26 cellular contexts compared by ENCODE assay signal in genomic region chr3:194596906-194597305, GRCh38.
"Had no signal": no experiment of that assay in that cellular context is flagged by ENCODE, and none has a peak within 500 bp of the region (broad histone marks: within the 10 kb centered on the region; RNA-seq: fewer than 3 reads in every experiment).

No MANE protein-coding gene starts in this region.

- DNase-seq: kidney; left colon; mesendoderm; naive B cell; natural killer cell; nephron progenitor cell; occipital lobe; psoas muscle; right lobe of liver; stimulated activated CD4-positive, alpha-beta T cell treated with anti-CD3 and anti-CD28 coated beads, Interleukin-1b, Interleukin-23, amount 100 ng/mL, for 48 hours; stimulated activated CD4-positive, alpha-beta T cell treated with anti-CD3 and anti-CD28 coated beads, Interleukin-2, amount 100 ng/mL, for 48 hours; stimulated activated CD4-positive, alpha-beta T cell treated with anti-CD3 and anti-CD28 coated beads, Interleukin-4, amount 100 ng/mL, for 4 hours; stimulated activated CD8-positive, alpha-beta memory T cell treated with anti-CD3 and anti-CD28 coated beads, Interleukin-4, amount 100 ng/mL, for 48 hours; stimulated activated naive CD4-positive, alpha-beta T cell treated with Interleukin-2 at 50 U/mL for 16 hours; stimulated activated naive CD8-positive, alpha-beta T cell treated with anti-CD3 and anti-CD28 coated beads, Interleukin-15, amount 100 ng/mL, for 72 hours; substantia nigra; uterus had no signal

- H3K9me3 ChIP-seq: left lung, neutrophil, psoas muscle, right atrium auricular region, right lobe of liver, tibial nerve, uterus had no signal

- H3K27me3 ChIP-seq: left lung, neural progenitor cell, neutrophil, right atrium auricular region, right lobe of liver, tibial nerve, uterus had no signal

- H3K4me3 ChIP-seq: left lung, lung, neural progenitor cell, psoas muscle, right atrium auricular region, right lobe of liver, smooth muscle cell, tibial nerve, uterus had no signal

- H3K4me2 ChIP-seq: neural progenitor cell, smooth muscle cell had no signal

- H3K36me3 ChIP-seq: left lung, neural progenitor cell, right atrium auricular region, right lobe of liver, tibial nerve, uterus had no signal

- H3K79me2 ChIP-seq: parathyroid adenoma had no signal

- H3K9ac ChIP-seq: neural progenitor cell, parathyroid adenoma had no signal

- H3K27ac ChIP-seq: left lung, neural progenitor cell, neutrophil, parathyroid adenoma, psoas muscle, right atrium auricular region, right lobe of liver, uterus had no signal

- H2AFZ ChIP-seq: neural progenitor cell, parathyroid adenoma had no signal

- ATAC-seq: left colon; left lung; natural killer cell; psoas muscle; right lobe of liver; stimulated activated memory B cell treated with anti-CD40 and anti-IgM and Interleukin-4, amounts not matched to agents 10 μg/mL and 1 μg/mL and 100 μg/mL, for 72 hours; stimulated activated naive CD8-positive, alpha-beta T cell treated with anti-CD3 and anti-CD28 coated beads, Interleukin-15, amount 100 ng/mL, for 72 hours had no signal

- H3K4me1 ChIP-seq: neural progenitor cell, right lobe of liver, uterus had no signal
